ENCODE assay signal across 28 cellular contexts in the genomic region with DNA sequence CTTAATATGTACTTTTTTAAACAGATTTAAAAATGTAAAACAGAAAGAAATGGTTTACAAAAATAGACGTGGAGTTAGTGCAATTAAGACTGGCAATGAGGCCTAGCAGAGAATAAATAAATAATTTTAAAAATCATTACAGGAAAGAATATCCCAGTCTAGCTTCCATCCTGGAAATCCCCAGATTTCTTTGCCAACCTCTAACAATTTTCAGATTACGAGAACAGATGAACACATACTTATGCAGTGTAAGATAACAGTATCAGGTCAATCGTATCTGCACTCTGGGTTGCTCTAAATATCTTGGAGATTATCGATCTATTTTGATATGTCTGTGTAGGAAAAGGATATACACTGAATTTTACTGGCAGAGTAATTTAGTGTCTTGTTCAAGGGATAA.
"Had no signal": no experiment of that assay in that cellular context is flagged by ENCODE, and none has a peak within 500 bp of the region (broad histone marks: within the 10 kb centered on the region; RNA-seq: fewer than 3 reads in every experiment).

No MANE protein-coding gene starts in this region.

- DNase-seq: activated B cell treated with CpG ODN at 0.5 μM for 24 hours; activated CD4-positive, alpha-beta T cell treated with anti-CD3 and anti-CD28 coated beads for 36 hours; activated CD8-positive, alpha-beta memory T cell treated with anti-CD3 and anti-CD28 coated beads, Interleukin-2, amount 10 ng/mL, durations not matched to agents 7 days and 5 days; activated CD8-positive, alpha-beta T cell treated with anti-CD3 and anti-CD28 coated beads, Interleukin-2, amount 10 ng/mL, durations not matched to agents 7 days and 5 days; activated naive CD4-positive, alpha-beta T cell treated with anti-CD3 and anti-CD28 coated beads for 36 hours; activated naive CD8-positive, alpha-beta T cell treated with anti-CD3 and anti-CD28 coated beads for 36 hours; activated T-cell treated with anti-CD3 and anti-CD28 coated beads, Interleukin-2, amount 50 U/mL, for 48 hours; amniotic stem cell; brain microvascular endothelial cell; effector CD4-positive, alpha-beta T cell; esophagus squamous epithelium; foreskin fibroblast; heart left ventricle; hypothalamus; left ventricle myocardium inferior; ovary; psoas muscle; stimulated activated CD4-positive, alpha-beta T cell treated with anti-CD3 and anti-CD28 coated beads, Interleukin-15, amount 100 ng/mL, for 24 hours; stimulated activated naive CD4-positive, alpha-beta T cell; T-helper 1 cell; testis; transverse colon had no signal

- H3K27ac Mint-ChIP-seq: activated B cell treated with CpG ODN at 0.5 μM for 24 hours; activated CD4-positive, alpha-beta T cell treated with anti-CD3 and anti-CD28 coated beads for 36 hours; activated CD8-positive, alpha-beta memory T cell treated with anti-CD3 and anti-CD28 coated beads, Interleukin-2, amount 10 ng/mL, durations not matched to agents 7 days and 5 days; activated CD8-positive, alpha-beta T cell treated with anti-CD3 and anti-CD28 coated beads, Interleukin-2, amount 10 ng/mL, durations not matched to agents 7 days and 5 days; activated naive CD4-positive, alpha-beta T cell treated with anti-CD3 and anti-CD28 coated beads for 36 hours; activated naive CD8-positive, alpha-beta T cell treated with anti-CD3 and anti-CD28 coated beads for 36 hours; nephron; T-helper 2 cell treated with Interferon-gamma antibody and Interleukin-4, amounts not matched to agents 5 μg/mL and 100 μg/mL, for 36 hours had no signal

- ATAC-seq: activated CD4-positive, alpha-beta T cell treated with anti-CD3 and anti-CD28 coated beads for 36 hours; activated CD8-positive, alpha-beta memory T cell treated with anti-CD3 and anti-CD28 coated beads, Interleukin-2, amount 10 ng/mL, durations not matched to agents 7 days and 5 days; activated CD8-positive, alpha-beta T cell treated with anti-CD3 and anti-CD28 coated beads, Interleukin-2, amount 10 ng/mL, durations not matched to agents 7 days and 5 days; heart left ventricle; psoas muscle had no signal

- FAIRE-seq: astrocyte had no signal

- H3K4me1 ChIP-seq: left ventricle myocardium inferior, psoas muscle, right atrium auricular region, testis had no signal

- H3K27me3 Mint-ChIP-seq: activated B cell treated with CpG ODN at 0.5 μM for 24 hours; activated CD4-positive, alpha-beta T cell treated with anti-CD3 and anti-CD28 coated beads for 36 hours; activated CD8-positive, alpha-beta memory T cell treated with anti-CD3 and anti-CD28 coated beads, Interleukin-2, amount 10 ng/mL, durations not matched to agents 7 days and 5 days; activated naive CD8-positive, alpha-beta T cell treated with anti-CD3 and anti-CD28 coated beads for 36 hours had no signal

- H3K9me3 Mint-ChIP-seq: activated B cell treated with CpG ODN at 0.5 μM for 24 hours; activated naive CD4-positive, alpha-beta T cell treated with anti-CD3 and anti-CD28 coated beads for 36 hours; activated naive CD8-positive, alpha-beta T cell treated with anti-CD3 and anti-CD28 coated beads for 36 hours; nephron; T-helper 2 cell treated with Interferon-gamma antibody and Interleukin-4, amounts not matched to agents 5 μg/mL and 100 μg/mL, for 36 hours had no signal

- H3K4me1 Mint-ChIP-seq: activated B cell treated with CpG ODN at 0.5 μM for 24 hours; activated CD4-positive, alpha-beta T cell treated with anti-CD3 and anti-CD28 coated beads for 36 hours; activated CD8-positive, alpha-beta memory T cell treated with anti-CD3 and anti-CD28 coated beads, Interleukin-2, amount 10 ng/mL, durations not matched to agents 7 days and 5 days; activated naive CD8-positive, alpha-beta T cell treated with anti-CD3 and anti-CD28 coated beads for 36 hours; nephron had no signal

- H3K4me3 Mint-ChIP-seq: activated B cell treated with CpG ODN at 0.5 μM for 24 hours; activated CD4-positive, alpha-beta T cell treated with anti-CD3 and anti-CD28 coated beads for 36 hours; activated CD8-positive, alpha-beta memory T cell treated with anti-CD3 and anti-CD28 coated beads, Interleukin-2, amount 10 ng/mL, durations not matched to agents 7 days and 5 days; activated CD8-positive, alpha-beta T cell treated with anti-CD3 and anti-CD28 coated beads, Interleukin-2, amount 10 ng/mL, durations not matched to agents 7 days and 5 days; activated naive CD4-positive, alpha-beta T cell treated with anti-CD3 and anti-CD28 coated beads for 36 hours; activated naive CD8-positive, alpha-beta T cell treated with anti-CD3 and anti-CD28 coated beads for 36 hours; nephron; T-helper 2 cell treated with Interferon-gamma antibody and Interleukin-4, amounts not matched to agents 5 μg/mL and 100 μg/mL, for 36 hours had no signal

- H3K4me3 ChIP-seq: esophagus squamous epithelium, heart left ventricle, left ventricle myocardium inferior, lung, ovary, psoas muscle, right atrium auricular region, testis, transverse colon had no signal

- H3K36me3 ChIP-seq: brain microvascular endothelial cell, esophagus squamous epithelium, heart left ventricle, left ventricle myocardium inferior, ovary, right atrium auricular region, transverse colon had no signal

- H3K36me3 Mint-ChIP-seq: activated CD8-positive, alpha-beta memory T cell treated with anti-CD3 and anti-CD28 coated beads, Interleukin-2, amount 10 ng/mL, durations not matched to agents 7 days and 5 days; activated naive CD8-positive, alpha-beta T cell treated with anti-CD3 and anti-CD28 coated beads for 36 hours had no signal

- H3K27ac ChIP-seq: brain microvascular endothelial cell, epithelial cell of prostate, heart left ventricle, left ventricle myocardium inferior, ovary, psoas muscle, right atrium auricular region, testis, transverse colon had no signal

- H3K27me3 ChIP-seq: brain microvascular endothelial cell, esophagus squamous epithelium, heart left ventricle, ovary, right atrium auricular region, testis, transverse colon had no signal

- H3K9me3 ChIP-seq: esophagus squamous epithelium, heart left ventricle, left ventricle myocardium inferior, ovary, psoas muscle, right atrium auricular region, testis, transverse colon had no signal
